38 cellular contexts compared by ENCODE assay signal in genomic region chr12:96806272-96806671, GRCh38.
"Had no signal": no experiment of that assay in that cellular context is flagged by ENCODE, and none has a peak within 500 bp of the region (broad histone marks: within the 10 kb centered on the region; RNA-seq: fewer than 3 reads in every experiment).

No MANE protein-coding gene starts in this region.

- H3K4me1 Mint-ChIP-seq: activated naive CD4-positive, alpha-beta T cell treated with anti-CD3 and anti-CD28 coated beads, Interleukin-2, amount 10 ng/mL, durations not matched to agents 7 days and 5 days; activated naive CD4-positive, alpha-beta T cell treated with anti-CD3 and anti-CD28 coated beads, Interleukin-2, amount 50 U/mL, for 24 hours; activated naive CD8-positive, alpha-beta T cell treated with anti-CD3 and anti-CD28 coated beads for 36 hours; activated naive CD8-positive, alpha-beta T cell treated with anti-CD3 and anti-CD28 coated beads, Interleukin-2, amount 10 ng/mL, durations not matched to agents 7 days and 5 days; activated naive CD8-positive, alpha-beta T cell treated with anti-CD3 and anti-CD28 coated beads, Interleukin-2, amount 50 U/mL, for 24 hours; activated T-helper 17 cell treated with anti-CD3 and anti-CD28 coated beads, Interleukin-2, amount 50 U/mL, for 72 hours; brain; central memory CD8-positive, alpha-beta T cell had no signal

- H3K4me3 ChIP-seq: adrenal gland, ascending aorta, body of pancreas, breast epithelium, cardiac muscle cell had no signal

- H3K27me3 Mint-ChIP-seq: activated naive CD4-positive, alpha-beta T cell treated with anti-CD3 and anti-CD28 coated beads, Interleukin-2, amount 10 ng/mL, durations not matched to agents 7 days and 5 days; activated naive CD8-positive, alpha-beta T cell treated with anti-CD3 and anti-CD28 coated beads for 36 hours; activated naive CD8-positive, alpha-beta T cell treated with anti-CD3 and anti-CD28 coated beads, Interleukin-2, amount 10 ng/mL, durations not matched to agents 7 days and 5 days; activated naive CD8-positive, alpha-beta T cell treated with anti-CD3 and anti-CD28 coated beads, Interleukin-2, amount 50 U/mL, for 24 hours; activated T-helper 17 cell treated with anti-CD3 and anti-CD28 coated beads, Interleukin-2, amount 50 U/mL, for 72 hours; central memory CD8-positive, alpha-beta T cell had no signal

- H3K27ac Mint-ChIP-seq: activated naive CD4-positive, alpha-beta T cell treated with anti-CD3 and anti-CD28 coated beads for 36 hours; activated naive CD4-positive, alpha-beta T cell treated with anti-CD3 and anti-CD28 coated beads, Interleukin-2, amount 10 ng/mL, durations not matched to agents 7 days and 5 days; activated naive CD4-positive, alpha-beta T cell treated with anti-CD3 and anti-CD28 coated beads, Interleukin-2, amount 50 U/mL, for 24 hours; activated naive CD4-positive, alpha-beta T cell treated with anti-CD3 and anti-CD28 coated beads, Interleukin-2, amount 50 U/mL, for 72 hours; activated naive CD8-positive, alpha-beta T cell; activated naive CD8-positive, alpha-beta T cell treated with anti-CD3 and anti-CD28 coated beads for 36 hours; activated naive CD8-positive, alpha-beta T cell treated with anti-CD3 and anti-CD28 coated beads, Interleukin-2, amount 10 ng/mL, durations not matched to agents 7 days and 5 days; activated naive CD8-positive, alpha-beta T cell treated with anti-CD3 and anti-CD28 coated beads, Interleukin-2, amount 50 U/mL, for 24 hours; activated T-cell treated with anti-CD3 and anti-CD28 coated beads, Interleukin-2, amount 50 U/mL, for 24 hours; activated T-cell treated with anti-CD3 and anti-CD28 coated beads, Interleukin-2, amount 50 U/mL, for 72 hours; activated T-helper 1 cell treated with anti-CD3 and anti-CD28 coated beads, Interleukin-12 subunit alpha, Interleukin-12 subunit beta, Interleukin-2, Interleukin-4 antibody, amounts not matched to agents 30 ng/mL and 10 ng/mL and 1 ng/mL, durations not matched to agents 14 hours and 24 hours and 36 hours; activated T-helper 17 cell treated with anti-CD3 and anti-CD28 coated beads, Interleukin-2, amount 50 U/mL, for 72 hours; activated T-helper 2 cell treated with anti-CD3 and anti-CD28 coated beads, Interferon-gamma antibody, Interleukin-2, Interleukin-4, amounts not matched to agents 10 μg/mL and 5 μg/mL and 100 μg/mL, durations not matched to agents 14 hours and 24 hours and 36 hours; brain had no signal

- H3K27me3 ChIP-seq: adrenal gland, ascending aorta, body of pancreas, brain microvascular endothelial cell, breast epithelium, cardiac muscle cell had no signal

- H3K36me3 Mint-ChIP-seq: activated naive CD4-positive, alpha-beta T cell treated with anti-CD3 and anti-CD28 coated beads, Interleukin-2, amount 10 ng/mL, durations not matched to agents 7 days and 5 days; activated naive CD8-positive, alpha-beta T cell treated with anti-CD3 and anti-CD28 coated beads for 36 hours; activated naive CD8-positive, alpha-beta T cell treated with anti-CD3 and anti-CD28 coated beads, Interleukin-2, amount 10 ng/mL, durations not matched to agents 7 days and 5 days had no signal

- H3K4me3 Mint-ChIP-seq: activated naive CD4-positive, alpha-beta T cell treated with anti-CD3 and anti-CD28 coated beads for 36 hours; activated naive CD4-positive, alpha-beta T cell treated with anti-CD3 and anti-CD28 coated beads, Interleukin-2, amount 10 ng/mL, durations not matched to agents 7 days and 5 days; activated naive CD4-positive, alpha-beta T cell treated with anti-CD3 and anti-CD28 coated beads, Interleukin-2, amount 50 U/mL, for 24 hours; activated naive CD8-positive, alpha-beta T cell; activated naive CD8-positive, alpha-beta T cell treated with anti-CD3 and anti-CD28 coated beads for 36 hours; activated naive CD8-positive, alpha-beta T cell treated with anti-CD3 and anti-CD28 coated beads, Interleukin-2, amount 10 ng/mL, durations not matched to agents 7 days and 5 days; activated naive CD8-positive, alpha-beta T cell treated with anti-CD3 and anti-CD28 coated beads, Interleukin-2, amount 50 U/mL, for 24 hours; activated T-cell treated with anti-CD3 and anti-CD28 coated beads, Interleukin-2, amount 50 U/mL, for 24 hours; activated T-cell treated with anti-CD3 and anti-CD28 coated beads, Interleukin-2, amount 50 U/mL, for 4 hours; activated T-cell treated with anti-CD3 and anti-CD28 coated beads, Interleukin-2, amount 50 U/mL, for 72 hours; activated T-helper 1 cell treated with anti-CD3 and anti-CD28 coated beads, Interleukin-12 subunit alpha, Interleukin-12 subunit beta, Interleukin-2, Interleukin-4 antibody, amounts not matched to agents 30 ng/mL and 10 ng/mL and 1 ng/mL, durations not matched to agents 14 hours and 24 hours and 36 hours; activated T-helper 17 cell treated with anti-CD3 and anti-CD28 coated beads, Interleukin-2, amount 50 U/mL, for 72 hours; brain; central memory CD8-positive, alpha-beta T cell had no signal

- DNase-seq: activated effector memory CD4-positive, alpha-beta T cell treated with anti-CD3 and anti-CD28 coated beads, Interleukin-2, amount 50 U/mL, for 16 hours; activated effector memory CD4-positive, alpha-beta T cell treated with Interleukin-2 at 50 U/mL for 16 hours; activated gamma-delta T cell; activated gamma-delta T cell treated with Interleukin-2 at 50 U/mL for 16 hours; activated naive CD4-positive, alpha-beta T cell; activated naive CD4-positive, alpha-beta T cell treated with anti-CD3 and anti-CD28 coated beads for 36 hours; activated naive CD4-positive, alpha-beta T cell treated with anti-CD3 and anti-CD28 coated beads, Interleukin-2, amount 10 ng/mL, durations not matched to agents 7 days and 5 days; activated naive CD4-positive, alpha-beta T cell treated with anti-CD3 and anti-CD28 coated beads, Interleukin-2, amount 50 U/mL, for 16 hours; activated naive CD4-positive, alpha-beta T cell treated with Interleukin-2 at 50 U/mL for 16 hours; activated naive CD8-positive, alpha-beta T cell treated with anti-CD3 and anti-CD28 coated beads for 36 hours; activated naive CD8-positive, alpha-beta T cell treated with anti-CD3 and anti-CD28 coated beads, Interleukin-2, amount 10 ng/mL, durations not matched to agents 7 days and 5 days; activated naive CD8-positive, alpha-beta T cell treated with anti-CD3 and anti-CD28 coated beads, Interleukin-2, amount 50 U/mL, for 24 hours; activated T-cell treated with anti-CD3 and anti-CD28 coated beads, Interleukin-2, amount 50 U/mL, for 1 hour; activated T-cell treated with anti-CD3 and anti-CD28 coated beads, Interleukin-2, amount 50 U/mL, for 24 hours; activated T-cell treated with anti-CD3 and anti-CD28 coated beads, Interleukin-2, amount 50 U/mL, for 4 hours; activated T-cell treated with anti-CD3 and anti-CD28 coated beads, Interleukin-2, amount 50 U/mL, for 48 hours; activated T-cell treated with anti-CD3 and anti-CD28 coated beads, Interleukin-2, amount 50 U/mL, for 72 hours; adrenal gland; amniotic stem cell; amygdala; anterior cingulate cortex; aorta; body of pancreas; brain microvascular endothelial cell; caudate nucleus; central memory CD4-positive, alpha-beta T cell; cerebellar nuclear complex had no signal

- ATAC-seq: activated naive CD4-positive, alpha-beta T cell treated with anti-CD3 and anti-CD28 coated beads, Interleukin-2, amount 50 U/mL, for 72 hours; activated naive CD8-positive, alpha-beta T cell treated with anti-CD3 and anti-CD28 coated beads, Interleukin-2, amount 50 U/mL, for 24 hours; activated T-cell treated with anti-CD3 and anti-CD28 coated beads, Interleukin-2, amount 50 U/mL, for 4 hours; activated T-cell treated with anti-CD3 and anti-CD28 coated beads, Interleukin-2, amount 50 U/mL, for 72 hours; activated T-helper 17 cell treated with anti-CD3 and anti-CD28 coated beads, Interleukin-2, amount 50 U/mL, for 72 hours; body of pancreas had no signal

- H3K27ac ChIP-seq: adrenal gland, ascending aorta, body of pancreas, brain microvascular endothelial cell, breast epithelium, cardiac muscle cell had no signal

- H3K9me3 ChIP-seq: adrenal gland had no signal

- H3K4me1 ChIP-seq: adrenal gland, ascending aorta, body of pancreas, breast epithelium had no signal

- H3K36me3 ChIP-seq: adrenal gland, ascending aorta, brain microvascular endothelial cell, breast epithelium, cardiac muscle cell had no signal
